9 cellular contexts compared by ENCODE assay signal in genomic region chrX:136204571-136204970, GRCh38. TPM values are rescaled to one million over a fixed set of nuclear protein-coding genes. Genes with fewer than 3 reads are reported as not detected.
DNase-seq lines count a peak whose midpoint lies in the region; ATAC-seq and TF ChIP-seq lines count a peak whose summit lies in the region.
"Had no signal": no experiment of that assay in that cellular context is flagged by ENCODE, and none has a peak within 500 bp of the region (broad histone marks: within the 10 kb centered on the region; RNA-seq: fewer than 3 reads in every experiment).

No MANE protein-coding gene starts in this region.

- H3K79me2 ChIP-seq in ACC112 (ENCODE audit: control insufficient read depth, insufficient read depth, low read length, unreplicated experiment) = peaks cover 1% of the 10 kb centered on the region

- no peak for TF ChIP-seq CTCF in IMR-90 (conservative IDR thresholded peaks at IDR 0.05; ENCODE audit: low read depth, low read length)
- no peak for TF ChIP-seq CTCF in colonic mucosa (IDR thresholded peaks at IDR 0.05)
- TF ChIP-seq CTCF in endodermal cell (conservative IDR thresholded peaks at IDR 0.05) = no peak

- no peak overlapping the region for H2BK5ac ChIP-seq in IMR-90 (ENCODE audit: low read depth, low read length, poor library complexity, severe bottlenecking)

- H4K5ac ChIP-seq in IMR-90 (ENCODE audit: low read depth, low read length) = peak overlapping the region; percentile 78; the same call in 1 of the 2 replicates

- H2AFZ ChIP-seq in ACC112 (ENCODE audit: low read length, unreplicated experiment) (no peak overlapping the region), IMR-90 (replicated peaks; ENCODE audit: low read length, poor library complexity) (no peak overlapping the region)

- H3K79me1 ChIP-seq in IMR-90 (ENCODE audit: low read depth in 1 of 2, low read length in 2 of 2) = 0 out of 4 replicates have a peak, but pooled peaks cover 0 to 7% of the 10 kb centered on the region in 2 experiments

- H3K27me3 ChIP-seq in ACC112 (ENCODE audit: insufficient read depth, low read length) = no peaks in the 10 kb centered on the region
- no peaks in the 10 kb centered on the region; the same call in 1 of the 2 replicates for H3K27me3 ChIP-seq in IMR-90 (ENCODE audit: control insufficient read depth, insufficient read depth, low read length)
- H3K27me3 ChIP-seq in colonic mucosa = no peaks in the 10 kb centered on the region
- no peaks in the 10 kb centered on the region for H3K27me3 ChIP-seq in endodermal cell (ENCODE audit: control insufficient read depth, insufficient read depth, low read length, poor library complexity, severe bottlenecking)

- no peak overlapping the region for H2BK20ac ChIP-seq in IMR-90 (ENCODE audit: low read depth, low read length)

- no peaks in the 10 kb centered on the region; the same call in 1 of the 2 replicates for H3K9me1 ChIP-seq in IMR-90 (ENCODE audit: insufficient read depth, low read length)

- ATAC-seq in IMR-90 (ENCODE audit: low read depth) = peak; percentile 31
- ATAC-seq in HG02840 (IDR thresholded peaks at IDR 0.05; ENCODE audit: low FRiP score, unreplicated experiment) = no peak

- H3K9ac ChIP-seq in IMR-90 (ENCODE audit: low read depth, low read length) (no peak overlapping the region), colonic mucosa (ENCODE audit: low read depth in 2 of 2, low read length in 2 of 2) (no peak overlapping the region), endodermal cell (ENCODE audit: extremely low read depth, low read length, poor library complexity, severe bottlenecking) (no peak overlapping the region)

- peaks cover 3% of the 10 kb centered on the region for H3K27me3 Mint-ChIP-seq in endodermal cell (ENCODE audit: insufficient read depth)

- DNase-seq in IMR-90 = peak; percentile 57
- peak; percentile 57 for DNase-seq in colonic mucosa
- DNase-seq in lung microvascular endothelial cell (ENCODE audit: low read depth in 2 of 2) = peak; percentile 51 to 90
- DNase-seq in endodermal cell = no peak
- no peak for DNase-seq in cortex of kidney (lab: John Stamatoyannopoulos, UW)
- no peak for DNase-seq in effector CD4-positive, alpha-beta T cell
- DNase-seq: NCI-H187 had no signal

- H3K9me3 ChIP-seq in IMR-90 (ENCODE audit: control insufficient read depth, insufficient read depth, low read length) = no peaks in the 10 kb centered on the region
- no peaks in the 10 kb centered on the region for H3K9me3 ChIP-seq in colonic mucosa
- H3K9me3 ChIP-seq in endodermal cell (ENCODE audit: control insufficient read depth, low read length) = no peaks in the 10 kb centered on the region

- peak overlapping the region; percentile 33; the same call in 2 of the 3 replicates for H2BK15ac ChIP-seq in IMR-90 (ENCODE audit: low read depth, low read length)

- no peak overlapping the region for H3K27ac Mint-ChIP-seq in endodermal cell

- dilution Hi-C loops in IMR-90 (cut with HindIII; ENCODE audit: low sequenced_read_pairs, unreplicated experiment) = no loop called here

- H3K36me3 ChIP-seq in ACC112 (ENCODE audit: insufficient read depth, low read length) (no peaks in the 10 kb centered on the region), IMR-90 (ENCODE audit: control insufficient read depth, insufficient read depth, low read length) (peaks cover 22% of the 10 kb centered on the region; the same call in 1 of the 2 replicates), colonic mucosa (no peaks in the 10 kb centered on the region), endodermal cell (ENCODE audit: control insufficient read depth, insufficient read depth, low read length) (no peaks in the 10 kb centered on the region)

- H4K91ac ChIP-seq in IMR-90 (ENCODE audit: insufficient read depth, low read depth, low read length) = peak overlapping the region; percentile 31; the same call in 1 of the 2 replicates

- H3K4me3 ChIP-seq in ACC112 (ENCODE audit: low read depth, low read length) = peak overlapping the region; percentile 54; the same call in 1 of the 2 replicates
- no peak overlapping the region for H3K4me3 ChIP-seq in IMR-90 (ENCODE audit: insufficient read depth, low read depth, low read length)
- H3K4me3 ChIP-seq in colonic mucosa = peak overlapping the region; percentile 3
- no peak overlapping the region for H3K4me3 ChIP-seq in endodermal cell (ENCODE audit: low read length)

- H3K18ac ChIP-seq in IMR-90 (ENCODE audit: low read depth, low read length) = peak overlapping the region; percentile 50; the same call in 1 of the 2 replicates

- BruUV-seq in IMR-90 (replicated peaks; lab: Mats Ljungman, UMichigan) = no TSS peak

- peak overlapping the region; percentile 21; the same call in 1 of the 2 replicates for H2AK5ac ChIP-seq in IMR-90 (ENCODE audit: low read depth, low read length)

- peak overlapping the region in 1 of 2 experiments; percentile 56; a peak in 3 of 4 replicates for H4K8ac ChIP-seq in IMR-90 (ENCODE audit: low read depth in 2 of 2, low read length in 2 of 2)

- H3K4me2 ChIP-seq in IMR-90 (ENCODE audit: low read depth, low read length) = no peak overlapping the region

- in situ Hi-C loops in IMR-90 (cut with MboI; ENCODE audit: low sequenced_read_pairs) = no loop called here

- H3K56ac ChIP-seq in IMR-90 (ENCODE audit: extremely low read depth, insufficient read depth, low read length) = no peak overlapping the region

- H4K20me1 ChIP-seq in IMR-90 (ENCODE audit: insufficient read depth, low read length) = no peaks in the 10 kb centered on the region

- H2BK120ac ChIP-seq in IMR-90 (ENCODE audit: low read depth, low read length) = peak overlapping the region; percentile 44

- 0 out of 2 replicates have a peak overlapping the region, but pooled peaks have one; percentile 64 for H3K4ac ChIP-seq in IMR-90 (ENCODE audit: low read depth, low read length)

- no peak for TF ChIP-seq POLR2A in IMR-90 (IDR thresholded peaks at IDR 0.05; ENCODE audit: low read depth, low read length)

- H3K23ac ChIP-seq in IMR-90 (ENCODE audit: low read depth, low read length) = no peak overlapping the region

- no CpG with 5 or more reads among the region's 2 CpGs for WGBS in IMR-90 (ENCODE audit: extremely low coverage in 2 of 2, insufficient read length in 1 of 2), 2 experiments
- WGBS in endodermal cell (ENCODE audit: insufficient coverage in 1 of 2, insufficient read length in 1 of 2), 2 experiments = 94% methylated on average over 2 of the region's 2 CpGs; no CpG with 5 or more reads in 1 of the 2 experiments

- no peak overlapping the region for H3K4me3 Mint-ChIP-seq in endodermal cell

- H3K9me3 Mint-ChIP-seq in endodermal cell = peaks cover 35% of the 10 kb centered on the region

- H3K4me1 Mint-ChIP-seq in endodermal cell = peaks cover 4% of the 10 kb centered on the region

- intact Hi-C loops in IMR-90 (cut with micrococcal nuclease) = no loop called here
- intact Hi-C loops in colonic mucosa (cut with DNase I) = no loop called here

- CTCF ChIA-PET in IMR-90 (lab: Yijun Ruan, JAX) = interaction anchor here (1.0 to 2.2 kb wide), 2 partner anchors 176 to 825 kb away, joined by 4 to 6 read pairs; no protein-coding TSS in a partner anchor

- POLR2A ChIA-PET in IMR-90 (lab: Charles Lee; ENCODE audit: unreplicated experiment) = no interaction called here

- H2AK9ac ChIP-seq in IMR-90 (replicated peaks; ENCODE audit: low read depth, low read length, poor library complexity) = no peak overlapping the region

- H3K4me1 ChIP-seq in ACC112 (ENCODE audit: control insufficient read depth, insufficient read depth, low read length, unreplicated experiment) (peaks cover 42% of the 10 kb centered on the region), IMR-90 (ENCODE audit: control insufficient read depth, insufficient read depth, low read length) (peaks cover 11% of the 10 kb centered on the region), colonic mucosa (no peaks in the 10 kb centered on the region), endodermal cell (ENCODE audit: control insufficient read depth, insufficient read depth, low read length) (no peaks in the 10 kb centered on the region)

- H3K36me3 Mint-ChIP-seq in endodermal cell (ENCODE audit: low read depth) = no peaks in the 10 kb centered on the region

- no peak for TF ChIP-seq RAD21 in IMR-90 (IDR thresholded peaks at IDR 0.05; ENCODE audit: low read length)

- H3K27ac ChIP-seq in ACC112 (ENCODE audit: low read depth, low read length) (peak overlapping the region; percentile 88), IMR-90 (ENCODE audit: insufficient read depth, low read length) (peak overlapping the region; percentile 40; the same call in 1 of the 2 replicates), colonic mucosa (no peak overlapping the region), endodermal cell (ENCODE audit: low read depth, low read length) (no peak overlapping the region)

- no peak overlapping the region; the same call in 1 of the 2 replicates for H3K14ac ChIP-seq in IMR-90 (replicated peaks; ENCODE audit: low read depth, low read length)

TF ChIP-seq in IMR-90, 13 proteins besides CTCF, POLR2A, EP300 and RAD21:
- no peak for TF ChIP-seq MAZ (IDR thresholded peaks at IDR 0.05; ENCODE audit: borderline replicate concordance, low read depth, low read length)
- TF ChIP-seq MAFK (IDR thresholded peaks at IDR 0.05; ENCODE audit: low read depth, low read length) = no peak
- TF ChIP-seq RFX5 (IDR thresholded peaks at IDR 0.05; ENCODE audit: low read depth, low read length) = no peak
- TF ChIP-seq MXI1 (IDR thresholded peaks at IDR 0.05; ENCODE audit: borderline replicate concordance, low read depth, low read length) = no peak

RNA-seq across cellular contexts. Expression of gene MAP7D3, which starts 46.6 kb away (rescaled TPM):
- total RNA-seq in IMR-90 (2012; rRNA removed) = 21.7 and 23.8 TPM in 2 replicates
- polyA plus RNA-seq in IMR-90 (2012; rRNA removed) = 9.7 and 10.0 TPM in 2 replicates
- 4.4 and 5.7 TPM in 2 replicates for polyA plus RNA-seq in IMR-90 (2012; cell fraction: cytosol; rRNA removed)
- polyA plus RNA-seq in IMR-90 (2012; cell fraction: nucleus; rRNA removed; ENCODE audit: low replicate concordance) = 6.1 and 14.1 TPM in 2 replicates
- total RNA-seq in colonic mucosa = 1 to 10 TPM; 2.8 to 2.9 TPM
- total RNA-seq in lung microvascular endothelial cell = 16.3 and 19.8 TPM in 2 replicates
- total RNA-seq in endodermal cell = 10 to 100 TPM; 12.3 to 14.2 TPM
- polyA plus RNA-seq in endodermal cell (2013, experiment 1 of 2) = 12.3 TPM
- polyA plus RNA-seq in endodermal cell (2013, experiment 2 of 2) = 10.4 TPM

RNA-seq across cellular contexts. Expression of gene FHL1, which starts 57.2 kb away (rescaled TPM):
- total RNA-seq in IMR-90 (2012; rRNA removed) (41.9 and 69.4 TPM in 2 replicates), colonic mucosa (100 to 1,000 TPM in 1 of 2 donors, 10 to 100 TPM in 1; 20.0 to 176 TPM), lung microvascular endothelial cell (82.2 and 122 TPM in 2 replicates), endodermal cell (10 to 100 TPM in 1 of 2 donors, 1 to 10 TPM in 1; 3.7 to 19.3 TPM)
- 57.3 and 72.9 TPM in 2 replicates for polyA plus RNA-seq in IMR-90 (2012; rRNA removed)
- polyA plus RNA-seq in IMR-90 (2012; cell fraction: cytosol; rRNA removed) = 41.0 and 73.7 TPM in 2 replicates
- polyA plus RNA-seq in IMR-90 (2012; cell fraction: nucleus; rRNA removed; ENCODE audit: low replicate concordance) = 70.5 and 140 TPM in 2 replicates
- 67.3 TPM for polyA plus RNA-seq in endodermal cell (2013, experiment 1 of 2)
- polyA plus RNA-seq in endodermal cell (2013, experiment 2 of 2) = 62.2 TPM

Comparison
In these comparisons a context has a peak if more than half of its experiments do, and no peak if none do; other contexts are left out.
1. H3K27ac ChIP-seq: peak in ACC112 (single experiment) and IMR-90 (single experiment); none in colonic mucosa (single experiment) and endodermal cell (single experiment).
2. H3K4me3 ChIP-seq: peak in ACC112 (single experiment) and colonic mucosa (single experiment); none in IMR-90 (single experiment) and endodermal cell (single experiment).
3. DNase-seq: peak in IMR-90 (single experiment), colonic mucosa (single experiment) and lung microvascular endothelial cell (2 of 2); none in endodermal cell (single experiment), cortex of kidney (single experiment) and effector CD4-positive, alpha-beta T cell (single experiment).